Comparison of ENCODE assay signal across 30 cellular contexts in genomic region chr15:51277085-51277484, GRCh38.
"Had no signal": no experiment of that assay in that cellular context is flagged by ENCODE, and none has a peak within 500 bp of the region (broad histone marks: within the 10 kb centered on the region; RNA-seq: fewer than 3 reads in every experiment).

No MANE protein-coding gene starts in this region.

- DNase-seq: activated CD4-positive, alpha-beta memory T cell treated with anti-CD3 and anti-CD28 coated beads for 36 hours; activated CD4-positive, alpha-beta T cell treated with anti-CD3 and anti-CD28 coated beads for 36 hours; activated CD4-positive, alpha-beta T cell treated with anti-CD3 and anti-CD28 coated beads, Interleukin-2, amount 10 ng/mL, durations not matched to agents 24 days and 14 days; activated CD4-positive, CD25-positive, alpha-beta regulatory T cell; activated CD4-positive, CD25-positive, alpha-beta regulatory T cell treated with anti-CD3 and anti-CD28 coated beads, Interleukin-2, amount 50 U/mL, for 72 hours; activated CD8-positive, alpha-beta memory T cell treated with anti-CD3 and anti-CD28 coated beads, Interleukin-2, amount 10 ng/mL, durations not matched to agents 7 days and 5 days; activated CD8-positive, alpha-beta memory T cell treated with anti-CD3 and anti-CD28 coated beads, Interleukin-2, amount 50 U/mL, for 4 hours; activated CD8-positive, alpha-beta T cell treated with anti-CD3 and anti-CD28 coated beads, Interleukin-2, amount 10 ng/mL, durations not matched to agents 7 days and 5 days; activated effector memory CD4-positive, alpha-beta T cell treated with anti-CD3 and anti-CD28 coated beads, Interleukin-2, amount 50 U/mL, for 16 hours; activated naive CD4-positive, alpha-beta T cell treated with anti-CD3 and anti-CD28 coated beads for 36 hours; activated naive CD8-positive, alpha-beta T cell treated with anti-CD3 and anti-CD28 coated beads for 36 hours; activated naive CD8-positive, alpha-beta T cell treated with anti-CD3 and anti-CD28 coated beads, Interleukin-2, amount 50 U/mL, for 24 hours; activated T-cell treated with anti-CD3 and anti-CD28 coated beads, Interleukin-2, amount 50 U/mL, for 1 hour; activated T-cell treated with anti-CD3 and anti-CD28 coated beads, Interleukin-2, amount 50 U/mL, for 48 hours; adrenal gland; central memory CD4-positive, alpha-beta T cell; cerebellar nuclear complex; colonic mucosa; effector CD8-positive, alpha-beta T cell; esophagus squamous epithelium; foreskin melanocyte; heart right ventricle had no signal

- H2AFZ ChIP-seq: hepatocyte had no signal

- H3K4me2 ChIP-seq: hepatocyte had no signal

- FAIRE-seq: endometrium, endothelial cell of umbilical vein had no signal

- H3K36me3 ChIP-seq: adrenal gland, ascending aorta, breast epithelium, cardiac muscle cell, colonic mucosa, esophagus squamous epithelium, gastroesophageal sphincter, heart right ventricle had no signal

- ATAC-seq: activated CD4-positive, alpha-beta T cell treated with anti-CD3 and anti-CD28 coated beads for 36 hours; activated CD8-positive, alpha-beta memory T cell treated with anti-CD3 and anti-CD28 coated beads, Interleukin-2, amount 10 ng/mL, durations not matched to agents 7 days and 5 days; activated CD8-positive, alpha-beta T cell treated with anti-CD3 and anti-CD28 coated beads, Interleukin-2, amount 10 ng/mL, durations not matched to agents 7 days and 5 days; activated naive CD8-positive, alpha-beta T cell treated with anti-CD3 and anti-CD28 coated beads, Interleukin-2, amount 50 U/mL, for 24 hours; gastroesophageal sphincter; heart right ventricle had no signal

- H3K27me3 ChIP-seq: adrenal gland, ascending aorta, colonic mucosa had no signal

- H3K4me3 ChIP-seq: adrenal gland, ascending aorta, breast epithelium, cardiac muscle cell, colonic mucosa, esophagus squamous epithelium, gastroesophageal sphincter, heart right ventricle, hepatocyte had no signal

- H3K27ac ChIP-seq: adrenal gland, ascending aorta, breast epithelium, cardiac muscle cell, colonic mucosa, epithelial cell of prostate, esophagus squamous epithelium, gastroesophageal sphincter, heart right ventricle, hepatocyte had no signal

- H3K79me2 ChIP-seq: hepatocyte had no signal

- H3K9me3 ChIP-seq: adrenal gland, ascending aorta, breast epithelium, colonic mucosa, esophagus squamous epithelium, gastroesophageal sphincter, heart right ventricle had no signal

- H3K4me1 ChIP-seq: breast epithelium, colonic mucosa, gastroesophageal sphincter had no signal
